ENCODE assay signal across 25 cellular contexts in genomic region chr5:149951138-149951749, GRCh38. TPM values are rescaled to one million over a fixed set of nuclear protein-coding genes. Genes with fewer than 3 reads are reported as not detected.
DNase-seq lines count a peak whose midpoint lies in the region; ATAC-seq and TF ChIP-seq lines count a peak whose summit lies in the region.
"Had no signal": no experiment of that assay in that cellular context is flagged by ENCODE, and none has a peak within 500 bp of the region (broad histone marks: within the 10 kb centered on the region; RNA-seq: fewer than 3 reads in every experiment).

No MANE protein-coding gene starts in this region.

- H3K4me1 ChIP-seq in Caco-2 (peaks cover 14% of the 10 kb centered on the region), mammary epithelial cell (ENCODE audit: insufficient read depth, low read length) (no peaks in the 10 kb centered on the region), uterus (no peaks in the 10 kb centered on the region)
- H3K4me1 ChIP-seq: SJSA1 had no signal

- H3K4me2 ChIP-seq in mammary epithelial cell (ENCODE audit: insufficient read depth, low read depth, low read length) = no peak overlapping the region
- H3K4me2 ChIP-seq: KMS-11 had no signal

- no peaks in the 10 kb centered on the region for H4K20me1 ChIP-seq in mammary epithelial cell (ENCODE audit: insufficient read depth, low read length)

- in situ Hi-C loops in mammary epithelial cell (cut with MboI; ENCODE audit: low sequenced_read_pairs in 2 of 2) = no loop called here

- no peaks in the 10 kb centered on the region for H3K27me3 ChIP-seq in Caco-2 (replicated peaks; ENCODE audit: control insufficient read depth, insufficient read depth, low read length)
- H3K27me3 ChIP-seq in mammary epithelial cell (ENCODE audit: insufficient read depth, low read length) = no peaks in the 10 kb centered on the region
- H3K27me3 ChIP-seq in uterus = no peaks in the 10 kb centered on the region
- H3K27me3 ChIP-seq: SJSA1 had no signal

- 83% methylated on average over 6 of the region's 6 CpGs for WGBS in mammary epithelial cell (ENCODE audit: low coverage, missing lambda C conversion rate)

- DNase-seq in Caco-2 (peak in 1 of 2 experiments; percentile 20), HuH-7 (ENCODE audit: low spot score) (peak; percentile 34), mammary epithelial cell (no peak), left colon (no peak), uterus (no peak), HEK293T (ENCODE audit: extremely low spot score) (no peak)
- DNase-seq: activated CD4-positive, alpha-beta T cell treated with anti-CD3 and anti-CD28 coated beads, Interleukin-2, amount 10 ng/mL, durations not matched to agents 24 days and 14 days; activated naive CD8-positive, alpha-beta T cell treated with anti-CD3 and anti-CD28 coated beads for 36 hours; GOT3; NCI-H1048; NCI-H2029 treated with DMSO at 0.1 percent for 48 hours; NCI-H345; NCI-H82; stimulated activated CD4-positive, alpha-beta T cell treated with anti-CD3 and anti-CD28 coated beads, Interleukin-2, amount 100 ng/mL, for 24 hours; T-helper 17 cell had no signal

- H3K27ac Mint-ChIP-seq in Caco-2 (ENCODE audit: unreplicated experiment) = peak overlapping the region; percentile 11
- H3K27ac Mint-ChIP-seq: activated CD4-positive, alpha-beta T cell treated with anti-CD3 and anti-CD28 coated beads, Interleukin-2, amount 10 ng/mL, durations not matched to agents 24 days and 14 days; activated naive CD8-positive, alpha-beta T cell treated with anti-CD3 and anti-CD28 coated beads for 36 hours; stimulated activated effector memory CD8-positive, alpha-beta T cell treated with anti-CD3 and anti-CD28 coated beads, Interleukin-12 subunit alpha, Interleukin-12 subunit beta, amount 100 ng/mL, for 72 hours; T-helper 17 cell had no signal

- no peaks in the 10 kb centered on the region for H3K27me3 Mint-ChIP-seq in Caco-2 (ENCODE audit: insufficient read depth, unreplicated experiment)

- H3K36me3 ChIP-seq in Caco-2 (ENCODE audit: control insufficient read depth, insufficient read depth, low read length) (no peaks in the 10 kb centered on the region; the same call in 1 of the 2 replicates), mammary epithelial cell (ENCODE audit: insufficient read depth, low read length) (no peaks in the 10 kb centered on the region), uterus (no peaks in the 10 kb centered on the region)
- H3K36me3 ChIP-seq: SJSA1 had no signal

- no peak overlapping the region for H3K4me3 Mint-ChIP-seq in Caco-2 (ENCODE audit: unreplicated experiment)
- H3K4me3 Mint-ChIP-seq: activated CD4-positive, alpha-beta T cell treated with anti-CD3 and anti-CD28 coated beads, Interleukin-2, amount 10 ng/mL, durations not matched to agents 24 days and 14 days; activated naive CD8-positive, alpha-beta T cell treated with anti-CD3 and anti-CD28 coated beads for 36 hours; stimulated activated effector memory CD8-positive, alpha-beta T cell treated with anti-CD3 and anti-CD28 coated beads, Interleukin-12 subunit alpha, Interleukin-12 subunit beta, amount 100 ng/mL, for 72 hours; T-helper 17 cell had no signal

- H3K9ac ChIP-seq in mammary epithelial cell (ENCODE audit: insufficient read depth, low read length) = no peak overlapping the region
- H3K9ac ChIP-seq: KMS-11 had no signal

- peak; percentile 24 to 25 for TF ChIP-seq CTCF in Caco-2 (IDR thresholded peaks at IDR 0.05; ENCODE audit: insufficient read depth in 1 of 2, low read depth in 1 of 2, low read length in 1 of 2, severe bottlenecking in 1 of 2, unreplicated experiment in 1 of 2)
- no peak for TF ChIP-seq CTCF in mammary epithelial cell (conservative IDR thresholded peaks at IDR 0.05 in 1 of 2, IDR thresholded peaks at IDR 0.05 in 1 of 2; ENCODE audit: extremely low read depth in 1 of 2, insufficient read depth in 1 of 2, low read depth in 1 of 2, low read length in 2 of 2)
- no peak for TF ChIP-seq CTCF in uterus (IDR thresholded peaks at IDR 0.05)

- CTCF ChIA-PET in Caco-2 (lab: Charles Lee) (interaction anchor here (1.2 to 1.9 kb wide), 3 partner anchors 8 to 11 kb away, joined by 3 to 7 read pairs (median 5); partner anchors contain the start of gene SLC26A2), mammary epithelial cell (lab: Charles Lee; ENCODE audit: low non-redundant PET) (no interaction called here), HEK293T (lab: Yijun Ruan, JAX) (interaction anchor here (0.5 to 0.9 kb wide), 2 partner anchors 11 to 12 kb away, joined by 3 to 5 read pairs; no protein-coding TSS in a partner anchor)

- TF ChIP-seq POLR2A in uterus (IDR thresholded peaks at IDR 0.05) = no peak

- no peaks in the 10 kb centered on the region for H3K79me2 ChIP-seq in mammary epithelial cell (ENCODE audit: insufficient read depth, low read length)

- no peaks in the 10 kb centered on the region for H3K36me3 Mint-ChIP-seq in Caco-2 (ENCODE audit: insufficient read depth, unreplicated experiment)
- H3K36me3 Mint-ChIP-seq: activated naive CD8-positive, alpha-beta T cell treated with anti-CD3 and anti-CD28 coated beads for 36 hours; stimulated activated effector memory CD8-positive, alpha-beta T cell treated with anti-CD3 and anti-CD28 coated beads, Interleukin-12 subunit alpha, Interleukin-12 subunit beta, amount 100 ng/mL, for 72 hours had no signal

- BruUV-seq in Caco-2 (replicated peaks; lab: Mats Ljungman, UMichigan) (no TSS peak), mammary epithelial cell (replicated peaks; lab: Mats Ljungman, UMichigan) (no TSS peak)

- H3K9me3 ChIP-seq in Caco-2 (no peaks in the 10 kb centered on the region), mammary epithelial cell (replicated peaks; ENCODE audit: insufficient read depth, low read length) (no peaks in the 10 kb centered on the region), uterus (no peaks in the 10 kb centered on the region)
- H3K9me3 ChIP-seq: SJSA1 had no signal

- ATAC-seq in left colon = peak; percentile 77
- ATAC-seq in HG03095 (IDR thresholded peaks at IDR 0.05; ENCODE audit: unreplicated experiment) = no peak
- ATAC-seq in GM18498 (IDR thresholded peaks at IDR 0.05; ENCODE audit: unreplicated experiment) = no peak
- ATAC-seq: stimulated activated effector memory CD8-positive, alpha-beta T cell treated with anti-CD3 and anti-CD28 coated beads, Interleukin-12 subunit alpha, Interleukin-12 subunit beta, amount 100 ng/mL, for 72 hours; T-helper 17 cell had no signal

- H2AFZ ChIP-seq in mammary epithelial cell (ENCODE audit: low read depth, low read length) = peak overlapping the region; percentile 4

- no peaks in the 10 kb centered on the region for H3K9me3 Mint-ChIP-seq in Caco-2 (ENCODE audit: unreplicated experiment)
- H3K9me3 Mint-ChIP-seq: activated CD4-positive, alpha-beta T cell treated with anti-CD3 and anti-CD28 coated beads, Interleukin-2, amount 10 ng/mL, durations not matched to agents 24 days and 14 days; activated naive CD8-positive, alpha-beta T cell treated with anti-CD3 and anti-CD28 coated beads for 36 hours; stimulated activated effector memory CD8-positive, alpha-beta T cell treated with anti-CD3 and anti-CD28 coated beads, Interleukin-12 subunit alpha, Interleukin-12 subunit beta, amount 100 ng/mL, for 72 hours had no signal

- H3K4me3 ChIP-seq in Caco-2 (ENCODE audit: low read depth, low read length) (no peak overlapping the region), mammary epithelial cell (replicated peaks in 1 of 3; ENCODE audit: insufficient read depth in 1 of 3, low read depth in 2 of 3, low read length in 3 of 3) (no peak overlapping the region), uterus (no peak overlapping the region)
- H3K4me3 ChIP-seq: lung, SJSA1, skin epidermis had no signal

- intact Hi-C loops in Caco-2 (cut with micrococcal nuclease; ENCODE audit: unreplicated experiment) = no loop called here
- intact Hi-C loops in mammary epithelial cell (cut with micrococcal nuclease) = no loop called here
- intact Hi-C loops in left colon (cut with DNase I, micrococcal nuclease) = no loop called here
- intact Hi-C loops in uterus (cut with DNase I; ENCODE audit: low total_unique reads) = no loop called here

- H3K4me1 Mint-ChIP-seq in Caco-2 (ENCODE audit: low read depth, unreplicated experiment) = peaks cover 12% of the 10 kb centered on the region
- H3K4me1 Mint-ChIP-seq: activated CD4-positive, alpha-beta T cell treated with anti-CD3 and anti-CD28 coated beads, Interleukin-2, amount 10 ng/mL, durations not matched to agents 24 days and 14 days; activated naive CD8-positive, alpha-beta T cell treated with anti-CD3 and anti-CD28 coated beads for 36 hours; stimulated activated effector memory CD8-positive, alpha-beta T cell treated with anti-CD3 and anti-CD28 coated beads, Interleukin-12 subunit alpha, Interleukin-12 subunit beta, amount 100 ng/mL, for 72 hours; T-helper 17 cell had no signal

- H3K27ac ChIP-seq in mammary epithelial cell (ENCODE audit: insufficient read depth, low read depth, low read length) (no peak overlapping the region), uterus (no peak overlapping the region)
- H3K27ac ChIP-seq: KMS-11, SJSA1 had no signal

- POLR2A ChIA-PET in Caco-2 (lab: Charles Lee) = interaction anchor here (1.9 kb wide), 1 partner anchor 9 kb away, joined by 9 read pairs; the partner anchor contains the start of gene SLC26A2
- POLR2A ChIA-PET in HEK293T (lab: Yijun Ruan, JAX) = interaction anchor here (3.1 kb wide), 1 partner anchor 9 kb away, joined by 17 read pairs; the partner anchor contains the start of gene SLC26A2

- dilution Hi-C loops in mammary epithelial cell (cut with HindIII; ENCODE audit: low sequenced_read_pairs) = no loop called here

TF ChIP-seq in HEK293T, 16 proteins besides CTCF, POLR2A, EP300 and RAD21 (continues in another document):
- TF ChIP-seq CTBP1 (IDR thresholded peaks at IDR 0.05; ENCODE audit: borderline replicate concordance) (no peak), ARNT (IDR thresholded peaks at IDR 0.05) (no peak), NFRKB (IDR thresholded peaks at IDR 0.05) (no peak), LEF1 (IDR thresholded peaks at IDR 0.05; ENCODE audit: borderline replicate concordance) (no peak), ELF4 (IDR thresholded peaks at IDR 0.05) (no peak)

RNA-seq across cellular contexts. Expression of gene PDE6A, which starts 6.7 kb away (rescaled TPM):
- total RNA-seq in Caco-2 (2022) (2.5 and 2.6 TPM in 2 replicates), mammary epithelial cell (under 1 TPM; 0.07 to 0.17 TPM), left colon (1 to 10 TPM; 4.2 to 4.7 TPM), uterus (under 1 TPM in 1 of 4 donors, not detected in 3; 0.07 TPM)
- 0.06 TPM for polyA plus RNA-seq in mammary epithelial cell
- not detected for polyA minus RNA-seq in mammary epithelial cell
- total RNA-seq: activated CD4-positive, alpha-beta T cell treated with anti-CD3 and anti-CD28 coated beads, Interleukin-2, amount 10 ng/mL, durations not matched to agents 24 days and 14 days; activated naive CD8-positive, alpha-beta T cell treated with anti-CD3 and anti-CD28 coated beads for 36 hours; cerebellum; HT-29; kidney epithelial cell; T-helper 17 cell had no signal

RNA-seq across cellular contexts. Expression of gene SLC26A2, which starts 9.3 kb away (rescaled TPM):
- total RNA-seq in Caco-2 (2022) (43.9 and 49.1 TPM in 2 replicates), mammary epithelial cell (10 to 100 TPM; 18.1 to 63.2 TPM), left colon (1,000 to 10,000 TPM in 1 of 2 donors, 100 to 1,000 TPM in 1; 940 to 1,067 TPM), uterus (10 to 100 TPM in 3 of 4 donors, 1 to 10 TPM in 1; 4.6 to 42.9 (median 15.6) TPM)
- 12.8 TPM for polyA plus RNA-seq in mammary epithelial cell
- 39.1 TPM for polyA minus RNA-seq in mammary epithelial cell

RNA-seq across cellular contexts. Expression of gene TIGD6, which starts 49.2 kb away (rescaled TPM):
- total RNA-seq in Caco-2 (2022) (3.0 and 4.3 TPM in 2 replicates), mammary epithelial cell (1 to 10 TPM; 5.8 to 6.0 TPM), left colon (1 to 10 TPM; 2.6 to 4.0 TPM), uterus (1 to 10 TPM; 1.2 to 6.8 (median 2.7) TPM)
- polyA plus RNA-seq in mammary epithelial cell = 4.1 TPM
- polyA minus RNA-seq in mammary epithelial cell = 5.5 TPM

RNA-seq across cellular contexts. Expression of gene HMGXB3, which starts 49.3 kb away (rescaled TPM):
- total RNA-seq in Caco-2 (2022) (43.8 and 49.5 TPM in 2 replicates), mammary epithelial cell (10 to 100 TPM; 46.7 to 60.0 TPM), left colon (10 to 100 TPM; 22.2 to 34.0 TPM), uterus (10 to 100 TPM; 19.0 to 43.4 (median 30.2) TPM)
- polyA plus RNA-seq in mammary epithelial cell = 35.5 TPM
- polyA minus RNA-seq in mammary epithelial cell = 88.9 TPM

Comparison
In these comparisons a context has a peak if more than half of its experiments do, and no peak if none do; other contexts are left out.
1. CTCF ChIP-seq: peak in Caco-2 (2 of 2); none in mammary epithelial cell (0 of 2) and uterus (0 of 4).
2. RNA of gene SLC26A2, which starts 9.3 kb away (total RNA-seq): 940 to 1,067 TPM in left colon; 18.1 to 63.2 TPM in mammary epithelial cell, 43.9 to 49.1 TPM in Caco-2 and 4.6 to 42.9 TPM in uterus; every median in the first group is over 10 times any median in the second.